In genomic region chr7:143013897-143014296, GRCh38 we compare ENCODE assay signal across 13 cellular contexts. TPM values are rescaled to one million over a fixed set of nuclear protein-coding genes. Genes with fewer than 3 reads are reported as not detected.
DNase-seq lines count a peak whose midpoint lies in the region; ATAC-seq and TF ChIP-seq lines count a peak whose summit lies in the region.
"Had no signal": no experiment of that assay in that cellular context is flagged by ENCODE, and none has a peak within 500 bp of the region (broad histone marks: within the 10 kb centered on the region; RNA-seq: fewer than 3 reads in every experiment).

No MANE protein-coding gene starts in this region.

- H3K27ac ChIP-seq in OCI-LY7 (ENCODE audit: low read depth, low read length, poor library complexity, severe bottlenecking) (peak overlapping the region; percentile 45), dorsolateral prefrontal cortex (peak overlapping the region in 55 of 59 donors; percentile 17 to 89 (median 71)), osteoblast (ENCODE audit: low read depth, low read length) (peak overlapping the region; percentile 60)

- H3K9me2 ChIP-seq in OCI-LY7 (ENCODE audit: insufficient read depth, low read length): no peaks in the 10 kb centered on the region

- H3K4me3 ChIP-seq in AG10803 (ENCODE audit: low read length): no peak overlapping the region
- H3K4me3 ChIP-seq in OCI-LY7 (ENCODE audit: low read depth, low read length, poor library complexity, severe bottlenecking): peak overlapping the region; percentile 6
- no peak overlapping the region for H3K4me3 ChIP-seq in dorsolateral prefrontal cortex
- H3K4me3 ChIP-seq in osteoblast (ENCODE audit: insufficient read depth, low read length): no peak overlapping the region
- H3K4me3 ChIP-seq: GM12878 had no signal

- TF ChIP-seq CTCF in AG10803 (conservative IDR thresholded peaks at IDR 0.05; ENCODE audit: low read length): no peak
- TF ChIP-seq CTCF in OCI-LY7 (conservative IDR thresholded peaks at IDR 0.05; ENCODE audit: low read length): no peak
- no peak for TF ChIP-seq CTCF in dorsolateral prefrontal cortex (IDR thresholded peaks at IDR 0.05 in 54 of 56, conservative IDR thresholded peaks at IDR 0.05 in 2 of 56; ENCODE audit: low read depth in 1 of 56, partially characterized antibody in 56 of 56)
- no peak for TF ChIP-seq CTCF in osteoblast (IDR thresholded peaks at IDR 0.05; ENCODE audit: extremely low read depth, low read depth, low read length)
- TF ChIP-seq CTCF in natural killer cell (IDR thresholded peaks at IDR 0.05): no peak

- H3K36me3 ChIP-seq in OCI-LY7 (ENCODE audit: insufficient read depth, low read length) (no peaks in the 10 kb centered on the region; the same call in 1 of the 2 replicates), osteoblast (ENCODE audit: insufficient read depth, low read length) (no peaks in the 10 kb centered on the region)

- H3K27me3 ChIP-seq in dorsolateral prefrontal cortex (no peaks in the 10 kb centered on the region), osteoblast (ENCODE audit: insufficient read depth, low read length) (no peaks in the 10 kb centered on the region)

- no peak overlapping the region for H3K4me3 Mint-ChIP-seq in natural killer cell
- H3K4me3 Mint-ChIP-seq: brain; CD8-positive, alpha-beta memory T cell had no signal

- H4K20me1 ChIP-seq in OCI-LY7 (ENCODE audit: insufficient read depth, low read length) (no peaks in the 10 kb centered on the region), osteoblast (ENCODE audit: insufficient read depth, low read length) (no peaks in the 10 kb centered on the region)

- H3K4me1 ChIP-seq in OCI-LY7 (ENCODE audit: insufficient read depth, low read length, poor library complexity, severe bottlenecking) (peaks cover 79% of the 10 kb centered on the region), osteoblast (ENCODE audit: insufficient read depth, low read length) (peaks cover 39% of the 10 kb centered on the region)

- H3K36me3 Mint-ChIP-seq in natural killer cell: no peaks in the 10 kb centered on the region
- H3K36me3 Mint-ChIP-seq: brain; CD8-positive, alpha-beta memory T cell had no signal

- POLR2A ChIA-PET in OCI-LY7 (lab: Charles Lee): interaction anchor here (0.9 to 4.4 kb wide), 5 partner anchors 30 to 202 kb away, joined by 3 to 24 read pairs (median 4); no protein-coding TSS in a partner anchor

- no peak for ATAC-seq in natural killer cell
- no peak for ATAC-seq in HG03378 (IDR thresholded peaks at IDR 0.05; ENCODE audit: unreplicated experiment)
- ATAC-seq: GM12878; stimulated activated naive CD8-positive, alpha-beta T cell treated with anti-CD3 and anti-CD28 coated beads, Interleukin-15, Interleukin-2, amounts not matched to agents 100 U/mL and 50 U/mL, for 24 hours had no signal

- peak; percentile 86 for DNase-seq in AG10803 (ENCODE audit: low read depth)
- no peak for DNase-seq in OCI-LY7 (ENCODE audit: low spot score)
- no peak for DNase-seq in dorsolateral prefrontal cortex
- DNase-seq in osteoblast (ENCODE audit: insufficient read length, low spot score, missing footprints): peak; percentile 37
- DNase-seq in natural killer cell: no peak
- no peak for DNase-seq in stimulated activated CD4-positive, alpha-beta T cell treated with anti-CD3 and anti-CD28 coated beads, Interleukin-4, amount 100 ng/mL, for 24 hours
- DNase-seq in NCI-H2171 treated with DMSO at 0.1 percent for 48 hours (lab: John Stamatoyannopoulos, UW): no peak
- DNase-seq: CD8-positive, alpha-beta memory T cell; stimulated activated CD4-positive, alpha-beta T cell treated with anti-CD3 and anti-CD28 coated beads, Interleukin-15, amount 100 ng/mL, for 24 hours; stimulated activated naive CD8-positive, alpha-beta T cell treated with anti-CD3 and anti-CD28 coated beads, Interleukin-15, Interleukin-2, amounts not matched to agents 100 U/mL and 50 U/mL, for 24 hours had no signal

- no TSS peak for BruUV-seq in OCI-LY7 (replicated peaks; lab: Mats Ljungman, UMichigan)

- CTCF ChIA-PET in OCI-LY7 (lab: Charles Lee; ENCODE audit: unreplicated experiment): interaction anchor here (0.6 kb wide), 1 partner anchor 202 kb away, joined by 3 read pairs; no protein-coding TSS in a partner anchor

- H3K9me3 ChIP-seq in OCI-LY7 (ENCODE audit: low read length) (no peaks in the 10 kb centered on the region), osteoblast (ENCODE audit: low read depth, low read length) (no peaks in the 10 kb centered on the region)

- no peaks in the 10 kb centered on the region for H3K79me2 ChIP-seq in OCI-LY7 (ENCODE audit: insufficient read depth, low read depth, low read length)
- H3K79me2 ChIP-seq in osteoblast (ENCODE audit: insufficient read depth, low read length): no peaks in the 10 kb centered on the region

- no peaks in the 10 kb centered on the region for H3K4me1 Mint-ChIP-seq in natural killer cell
- H3K4me1 Mint-ChIP-seq: CD8-positive, alpha-beta memory T cell had no signal

- no peak overlapping the region for H3K27ac Mint-ChIP-seq in natural killer cell
- H3K27ac Mint-ChIP-seq: CD8-positive, alpha-beta memory T cell had no signal

- intact Hi-C loops in OCI-LY7 (cut with micrococcal nuclease; ENCODE audit: unreplicated experiment) (loop anchor here (2.0 kb wide), 1 partner anchor 71 kb away; no protein-coding TSS in a partner anchor), dorsolateral prefrontal cortex (cut with DNase I) (loop anchor here in 1 of 2 donors (5.0 kb wide), 1 partner anchor 198 kb away; no protein-coding TSS in a partner anchor), natural killer cell (cut with micrococcal nuclease) (no loop called here)

- H3K27me3 Mint-ChIP-seq in natural killer cell (ENCODE audit: low read depth in 2 of 2): peaks cover 22 to 34% of the 10 kb centered on the region in 2 donors

- no peaks in the 10 kb centered on the region for H3K9me3 Mint-ChIP-seq in natural killer cell
- H3K9me3 Mint-ChIP-seq: brain; CD8-positive, alpha-beta memory T cell had no signal

- H2AFZ ChIP-seq in OCI-LY7 (ENCODE audit: low read length) (peak overlapping the region; percentile 84; the same call in 1 of the 2 replicates), osteoblast (ENCODE audit: low read length) (peak overlapping the region; percentile 20)

- H3K4me2 ChIP-seq in OCI-LY7 (ENCODE audit: low read length) (peak overlapping the region; percentile 87), osteoblast (ENCODE audit: insufficient read depth, low read length) (peak overlapping the region; percentile 59)

RNA-seq across cellular contexts. Expression of gene OR9A2, which starts 13.0 kb away (rescaled TPM):
- total RNA-seq in OCI-LY7 (2014; rRNA removed; shearing (Covaris generic)): 0.66 TPM in 1 of 2 replicates, not detected in the other
- total RNA-seq in OCI-LY7 (2022): 0.37 and 0.53 TPM in 2 replicates
- 10 to 100 TPM in 1 of 120 experiments, 1 to 10 TPM in 92, under 1 TPM in 18, not detected in 9; 0.47 to 26.1 (median 2.3) TPM for total RNA-seq in dorsolateral prefrontal cortex
- total RNA-seq in osteoblast: not detected in 2 replicates
- total RNA-seq in natural killer cell: not detected
- total RNA-seq: CD8-positive, alpha-beta memory T cell; GM12878 had no signal

RNA-seq across cellular contexts. Expression of gene OR6V1, which starts 38.2 kb away (rescaled TPM):
- total RNA-seq in OCI-LY7 (2014; rRNA removed; shearing (Covaris generic)): not detected in 2 replicates
- not detected in 2 replicates for total RNA-seq in OCI-LY7 (2022)
- total RNA-seq in dorsolateral prefrontal cortex: not detected
- not detected in 2 replicates for total RNA-seq in osteoblast
- total RNA-seq in natural killer cell: not detected
- total RNA-seq: CD8-positive, alpha-beta memory T cell; GM12878 had no signal

RNA-seq across cellular contexts. Expression of gene KEL, which starts 51.7 kb away (rescaled TPM):
- 1.5 and 2.9 TPM in 2 replicates for total RNA-seq in OCI-LY7 (2014; rRNA removed; shearing (Covaris generic))
- 1.9 and 2.2 TPM in 2 replicates for total RNA-seq in OCI-LY7 (2022)
- 10 to 100 TPM in 46 of 120 experiments, 1 to 10 TPM in 73, under 1 TPM in 1; 0.75 to 50.5 (median 8.3) TPM for total RNA-seq in dorsolateral prefrontal cortex
- not detected in 2 replicates for total RNA-seq in osteoblast
- total RNA-seq in natural killer cell: under 1 TPM in 2 of 3 donors, not detected in 1; 0.09 to 0.61 TPM

Comparison
In these comparisons a context has a peak if more than half of its experiments do, and no peak if none do; other contexts are left out.
1. DNase-seq: peak in AG10803 (single experiment) and osteoblast (single experiment); none in OCI-LY7 (single experiment), dorsolateral prefrontal cortex (0 of 10), natural killer cell (single experiment), stimulated activated CD4-positive, alpha-beta T cell treated with anti-CD3 and anti-CD28 coated beads, Interleukin-4, amount 100 ng/mL, for 24 hours (single experiment) and NCI-H2171 treated with DMSO at 0.1 percent for 48 hours (single experiment).
2. Peak in every context shown above with its lines, with median percentiles within 50 percentile points of each other: H3K27ac ChIP-seq.